ENCODE assay signal across 8 cellular contexts in genomic region chr5:92909545-92909962, GRCh38.
A peak's percentile ranks its signal among the peaks of the same experiment; 100 is the strongest.
DNase-seq lines count a peak whose midpoint lies in the region; ATAC-seq and TF ChIP-seq lines count a peak whose summit lies in the region.
"Had no signal": no experiment of that assay in that cellular context is flagged by ENCODE, and none has a peak within 500 bp of the region (broad histone marks: within the 10 kb centered on the region; RNA-seq: fewer than 3 reads in every experiment).

No MANE protein-coding gene starts in this region.

- peak; percentile 34 for TF ChIP-seq CTCF in MM.1S (IDR thresholded peaks at IDR 0.05; ENCODE audit: low read length)
- TF ChIP-seq CTCF in dorsolateral prefrontal cortex (IDR thresholded peaks at IDR 0.05 in 54 of 56, conservative IDR thresholded peaks at IDR 0.05 in 2 of 56; ENCODE audit: low read depth in 1 of 56, partially characterized antibody in 56 of 56): peak in 55 of 56 donors; percentile 14 to 65 (median 48)

- H3K4me2 ChIP-seq in MM.1S (ENCODE audit: low read depth, low read length) (peak overlapping the region; percentile 67), trophoblast cell (ENCODE audit: low read length) (peak overlapping the region; percentile 48)

- no CpG with 5 or more reads among the region's 6 CpGs for WGBS in trophoblast cell (ENCODE audit: extremely low coverage, insufficient coverage, insufficient read length)

- H3K79me1 ChIP-seq in trophoblast cell (ENCODE audit: low read length): no peaks in the 10 kb centered on the region

- H3K9me3 ChIP-seq in MM.1S (replicated peaks; ENCODE audit: insufficient read depth, low read length): no peaks in the 10 kb centered on the region
- no peaks in the 10 kb centered on the region for H3K9me3 ChIP-seq in trophoblast cell (ENCODE audit: insufficient read depth, low read depth, low read length)

- peaks cover 26% of the 10 kb centered on the region for H3F3A ChIP-seq in MM.1S (ENCODE audit: insufficient read depth, low read length)

- H3K4me1 ChIP-seq in MM.1S (ENCODE audit: low read length): peaks cover 33% of the 10 kb centered on the region
- H3K4me1 ChIP-seq in trophoblast cell (ENCODE audit: control insufficient read depth in 1 of 2, insufficient read depth in 2 of 2, low read length in 2 of 2): peaks cover 0 to 6% of the 10 kb centered on the region in 2 experiments

- H3K4me3 ChIP-seq in MM.1S (ENCODE audit: low read length): no peak overlapping the region; the same call in 1 of the 2 replicates
- H3K4me3 ChIP-seq in dorsolateral prefrontal cortex: no peak overlapping the region
- H3K4me3 ChIP-seq in trophoblast cell (ENCODE audit: low read depth, low read length): no peak overlapping the region

- H3K9ac ChIP-seq in MM.1S (ENCODE audit: low read length) (peak overlapping the region; percentile 48; the same call in 1 of the 2 replicates), trophoblast cell (ENCODE audit: low read length) (no peak overlapping the region)

- no peak for DNase-seq in MM.1S
- DNase-seq in dorsolateral prefrontal cortex: no peak
- peak in 1 of 2 donors; percentile 15 for DNase-seq in trophoblast cell
- no peak for DNase-seq in activated T-cell treated with anti-CD3 and anti-CD28 coated beads, Interleukin-2, amount 50 U/mL, for 48 hours
- no peak for DNase-seq in activated T-cell treated with anti-CD3 and anti-CD28 coated beads, Interleukin-2, amount 50 U/mL, for 1 hour

- H4K20me1 ChIP-seq in MM.1S (ENCODE audit: insufficient read depth, low read length): no peaks in the 10 kb centered on the region

- H3K79me2 ChIP-seq in MM.1S (ENCODE audit: low read length) (no peaks in the 10 kb centered on the region), trophoblast cell (ENCODE audit: control insufficient read depth, insufficient read depth, low read length, poor library complexity) (no peaks in the 10 kb centered on the region)

- no peak overlapping the region for H2BK120ac ChIP-seq in trophoblast cell (ENCODE audit: insufficient read depth, low read length, poor library complexity)

- H3K9me2 ChIP-seq in MM.1S (replicated peaks; ENCODE audit: insufficient read depth, low read length): no peaks in the 10 kb centered on the region

- ATAC-seq in GM18511 (IDR thresholded peaks at IDR 0.05; ENCODE audit: unreplicated experiment): peak; percentile 44
- ATAC-seq in GM18907 (IDR thresholded peaks at IDR 0.05; ENCODE audit: unreplicated experiment): no peak
- ATAC-seq: sciatic nerve had no signal

- no peak overlapping the region for H2BK5ac ChIP-seq in trophoblast cell (ENCODE audit: low read depth, low read length, poor library complexity)

- no peak overlapping the region for H4K12ac ChIP-seq in trophoblast cell (ENCODE audit: low read depth, low read length)

- H3K27me3 ChIP-seq in MM.1S (replicated peaks; ENCODE audit: insufficient read depth, low read length) (no peaks in the 10 kb centered on the region), dorsolateral prefrontal cortex (peaks cover 0 to 2% (median 0%) of the 10 kb centered on the region in 45 donors), trophoblast cell (ENCODE audit: insufficient read depth, low read length) (no peaks in the 10 kb centered on the region)

- no peak overlapping the region for H2BK12ac ChIP-seq in trophoblast cell (ENCODE audit: low read length)

- no peaks in the 10 kb centered on the region for H3K36me3 ChIP-seq in MM.1S (replicated peaks; ENCODE audit: insufficient read depth, low read length)
- H3K36me3 ChIP-seq in trophoblast cell (ENCODE audit: control insufficient read depth in 1 of 2, insufficient read depth in 2 of 2, low read length in 2 of 2): no peaks in the 10 kb centered on the region

- H3K18ac ChIP-seq in trophoblast cell (ENCODE audit: low read length): no peak overlapping the region

- H3K4ac ChIP-seq in trophoblast cell (ENCODE audit: low read depth, low read length): no peak overlapping the region

- no peak overlapping the region for H4K8ac ChIP-seq in trophoblast cell (ENCODE audit: low read depth, low read length)

- H3K14ac ChIP-seq in trophoblast cell (ENCODE audit: low read length): no peak overlapping the region

- H3K27ac ChIP-seq in MM.1S (ENCODE audit: low read length) (peak overlapping the region; percentile 98), dorsolateral prefrontal cortex (peak overlapping the region in 1 of 59 donors; percentile 24), trophoblast cell (ENCODE audit: low read depth, low read length) (no peak overlapping the region)

- H2AK5ac ChIP-seq in trophoblast cell (ENCODE audit: low read length): no peak overlapping the region

- intact Hi-C loops in dorsolateral prefrontal cortex (cut with DNase I): no loop called here

- H3K23ac ChIP-seq in trophoblast cell (ENCODE audit: low read length): no peak overlapping the region

- H2AFZ ChIP-seq in MM.1S (ENCODE audit: low read length) (peak overlapping the region; percentile 35; the same call in 1 of the 2 replicates), trophoblast cell (ENCODE audit: insufficient read depth, low read length, poor library complexity) (no peak overlapping the region)

- H4K91ac ChIP-seq in trophoblast cell (ENCODE audit: low read depth, low read length): no peak overlapping the region
